ENCODE assay signal across 7 cellular contexts in the genomic region with DNA sequence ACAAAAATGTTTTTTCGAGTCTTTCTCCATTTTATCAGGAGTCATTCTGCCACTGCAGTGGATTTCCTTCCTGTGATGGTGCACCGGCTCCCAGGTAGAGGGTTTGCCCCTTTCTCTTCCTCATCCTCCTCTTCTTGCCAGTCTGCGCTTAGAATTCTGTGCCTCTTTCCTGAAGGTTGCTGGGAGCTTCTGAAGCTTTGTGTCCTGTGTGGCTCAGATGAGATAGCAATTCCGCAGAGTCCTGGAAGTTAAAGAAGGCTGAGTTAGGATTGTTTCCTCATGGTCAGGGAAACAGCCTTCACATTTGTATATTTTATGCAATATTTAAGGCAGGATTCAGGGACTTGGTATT. TPM values are rescaled to one million over a fixed set of nuclear protein-coding genes. Genes with fewer than 3 reads are reported as not detected.
DNase-seq lines count a peak whose midpoint lies in the region; ATAC-seq, FAIRE-seq and TF ChIP-seq lines count a peak whose summit lies in the region.

No MANE protein-coding gene starts in this region.

- no peak overlapping the region for H4K91ac ChIP-seq in mesenchymal stem cell (ENCODE audit: low read length)

- no peak overlapping the region for H2BK5ac ChIP-seq in mesenchymal stem cell (ENCODE audit: low read depth, low read length, poor library complexity, severe bottlenecking)

- H2BK120ac ChIP-seq in mesenchymal stem cell (ENCODE audit: low read depth, low read length): no peak overlapping the region

- no peak overlapping the region for H3K14ac ChIP-seq in mesenchymal stem cell (ENCODE audit: low read length in 2 of 2)

- peak overlapping the region; percentile 88 for H3K9ac ChIP-seq in mesenchymal stem cell (ENCODE audit: low read length)

- H4K20me1 ChIP-seq in PC-9 (ENCODE audit: insufficient read depth): no peaks in the 10 kb centered on the region

- H3K4me1 ChIP-seq in PC-9 (replicated peaks; ENCODE audit: insufficient read depth): peaks cover 16% of the 10 kb centered on the region
- H3K4me1 ChIP-seq in mesenchymal stem cell (ENCODE audit: control insufficient read depth, insufficient read depth, low read depth, low read length): peaks cover 3% of the 10 kb centered on the region
- H3K4me1 ChIP-seq in thoracic aorta (ENCODE audit: control insufficient read depth in 1 of 2, low read depth in 2 of 2): peaks cover 10 to 12% of the 10 kb centered on the region in 2 donors

- no peak overlapping the region for H3K27ac ChIP-seq in PC-9
- no peak overlapping the region for H3K27ac ChIP-seq in mesenchymal stem cell (ENCODE audit: low read length, poor library complexity, severe bottlenecking)
- no peak overlapping the region for H3K27ac ChIP-seq in thoracic aorta

- H4K8ac ChIP-seq in mesenchymal stem cell (ENCODE audit: low read length): no peak overlapping the region

- H3K79me2 ChIP-seq in PC-9 (ENCODE audit: low read depth): no peaks in the 10 kb centered on the region

- 54% methylated on average over 2 of the region's 4 CpGs for WGBS in mesenchymal stem cell

- CTCF ChIA-PET in PC-9 (lab: Charles Lee): interaction anchor here (0.8 to 1.3 kb wide), 3 partner anchors 12 to 62 kb away, joined by 5 to 6 read pairs (median 5); partner anchors contain the start of gene IL18

- H3F3A ChIP-seq in PC-9 (ENCODE audit: insufficient read depth, low read depth): peaks cover 9% of the 10 kb centered on the region

- H3K9me3 ChIP-seq in PC-9 (ENCODE audit: insufficient read depth, low read depth) (no peaks in the 10 kb centered on the region), mesenchymal stem cell (ENCODE audit: control insufficient read depth, low read length) (no peaks in the 10 kb centered on the region), thoracic aorta (no peaks in the 10 kb centered on the region)

- H3K4me3 ChIP-seq in PC-9 (peak overlapping the region; percentile 47; the same call in 1 of the 2 replicates), choroid plexus epithelial cell (ENCODE audit: low read depth, low read length) (peak overlapping the region; percentile 43), mesenchymal stem cell (ENCODE audit: insufficient read depth in 1 of 2, low read depth in 1 of 2, low read length in 2 of 2) (peak overlapping the region in 1 of 2 experiments; percentile 69), thoracic aorta (peak overlapping the region; percentile 55)

- H3K36me3 ChIP-seq in PC-9 (ENCODE audit: low read depth): no peaks in the 10 kb centered on the region
- H3K36me3 ChIP-seq in mesenchymal stem cell (ENCODE audit: control insufficient read depth in 1 of 2, insufficient read depth in 2 of 2, low read depth in 1 of 2, low read length in 2 of 2): no peaks in the 10 kb centered on the region
- H3K36me3 ChIP-seq in thoracic aorta: no peaks in the 10 kb centered on the region

- intact Hi-C loops in PC-9 (cut with micrococcal nuclease; ENCODE audit: unreplicated experiment): loop anchor here (1.0 kb wide), 1 partner anchor 62 kb away; no protein-coding TSS in a partner anchor

- no peak overlapping the region for H3K23ac ChIP-seq in mesenchymal stem cell (ENCODE audit: low read length in 2 of 2)

- no peaks in the 10 kb centered on the region for H3K9me2 ChIP-seq in PC-9 (ENCODE audit: insufficient read depth)

- no peaks in the 10 kb centered on the region for H3K79me1 ChIP-seq in mesenchymal stem cell (replicated peaks; ENCODE audit: low read length, poor library complexity, severe bottlenecking)

- no peak for TF ChIP-seq CTCF in PC-9 (conservative IDR thresholded peaks at IDR 0.05)
- no peak for TF ChIP-seq CTCF in choroid plexus epithelial cell (conservative IDR thresholded peaks at IDR 0.05; ENCODE audit: low read depth, low read length)
- no peak for TF ChIP-seq CTCF in thoracic aorta (IDR thresholded peaks at IDR 0.05)
- no peak for TF ChIP-seq CTCF in D721Med (IDR thresholded peaks at IDR 0.05; ENCODE audit: insufficient read depth, missing control alignments)

- TSS peak; percentile 31 for BruUV-seq in PC-9 (replicated peaks; lab: Mats Ljungman, UMichigan)

- H3K4me2 ChIP-seq in PC-9 (peak overlapping the region; percentile 66), mesenchymal stem cell (ENCODE audit: low read length, poor library complexity, severe bottlenecking) (peak overlapping the region; percentile 74)

- H2AFZ ChIP-seq in PC-9: peak overlapping the region; percentile 67
- H2AFZ ChIP-seq in mesenchymal stem cell (ENCODE audit: low read depth, low read length): no peak overlapping the region

- POLR2A ChIA-PET in PC-9 (lab: Charles Lee; ENCODE audit: unreplicated experiment): interaction anchor here (0.6 kb wide), 1 partner anchor 329 kb away, joined by 4 read pairs; no protein-coding TSS in a partner anchor

- H3K4ac ChIP-seq in mesenchymal stem cell (ENCODE audit: low read depth in 1 of 2, low read length in 2 of 2): no peak overlapping the region

- ATAC-seq in thoracic aorta (ENCODE audit: insufficient number of reproducible peaks, low FRiP score, low read depth): no peak

- H3K18ac ChIP-seq in mesenchymal stem cell (ENCODE audit: low read depth in 1 of 2, low read length in 2 of 2): no peak overlapping the region

- H2AK5ac ChIP-seq in mesenchymal stem cell (ENCODE audit: low read length, severe bottlenecking): no peak overlapping the region

- H3K27me3 ChIP-seq in PC-9 (ENCODE audit: insufficient read depth, low read depth): no peaks in the 10 kb centered on the region
- peaks cover 0 to 3% of the 10 kb centered on the region in 2 experiments for H3K27me3 ChIP-seq in mesenchymal stem cell (ENCODE audit: control insufficient read depth in 1 of 2, insufficient read depth in 1 of 2, low read length in 2 of 2)
- H3K27me3 ChIP-seq in thoracic aorta (replicated peaks; ENCODE audit: insufficient read depth): no peaks in the 10 kb centered on the region

- FAIRE-seq in D721Med (lab: Jason Lieb, UNC): no peak

- no peak overlapping the region for H2BK12ac ChIP-seq in mesenchymal stem cell (ENCODE audit: low read length in 2 of 2)

- no peak for DNase-seq in PC-9
- no peak for DNase-seq in choroid plexus epithelial cell (ENCODE audit: low read depth)
- no peak for DNase-seq in mesenchymal stem cell
- no peak for DNase-seq in thoracic aorta (ENCODE audit: low spot score)
- no peak for DNase-seq in D721Med (ENCODE audit: insufficient read length, low spot score)
- DNase-seq in NCI-H2171 treated with DMSO at 0.1 percent for 48 hours (lab: John Stamatoyannopoulos, UW): no peak
- DNase-seq in kidney glomerular epithelial cell (lab: John Stamatoyannopoulos, UW): no peak

- no peak overlapping the region for H2BK15ac ChIP-seq in mesenchymal stem cell (ENCODE audit: low read depth, poor library complexity, severe bottlenecking)

RNA-seq across cellular contexts. Expression of gene BCO2, which starts 0.3 kb away (rescaled TPM):
- 3.0 and 3.3 TPM in 2 replicates for total RNA-seq in PC-9 (2021)
- polyA plus RNA-seq in mesenchymal stem cell (2013, experiment 1 of 2): 5.3 TPM
- polyA plus RNA-seq in mesenchymal stem cell (2013, experiment 2 of 2): 4.9 TPM
- total RNA-seq in thoracic aorta: 10 to 100 TPM in 1 of 2 donors, 1 to 10 TPM in 1; 7.2 to 26.6 TPM

RNA-seq across cellular contexts. Expression of gene TEX12, which starts 8.4 kb away (rescaled TPM):
- total RNA-seq in PC-9 (2021) (not detected in 2 replicates), thoracic aorta (1 to 10 TPM in 1 of 2 donors, under 1 TPM in 1; 0.54 to 1.4 TPM)
- not detected for polyA plus RNA-seq in mesenchymal stem cell (2013, experiment 1 of 2)
- 0.07 TPM for polyA plus RNA-seq in mesenchymal stem cell (2013, experiment 2 of 2)

RNA-seq across cellular contexts. Expression of gene IL18, which starts 11.7 kb away (rescaled TPM):
- 42.8 and 59.1 TPM in 2 replicates for total RNA-seq in PC-9 (2021)
- polyA plus RNA-seq in mesenchymal stem cell (2013, experiment 1 of 2): 32.6 TPM
- polyA plus RNA-seq in mesenchymal stem cell (2013, experiment 2 of 2): 32.9 TPM
- 10 to 100 TPM; 12.3 to 12.7 TPM for total RNA-seq in thoracic aorta

RNA-seq across cellular contexts. Expression of gene PTS, which starts 50.7 kb away (rescaled TPM):
- total RNA-seq in PC-9 (2021) (37.6 and 43.0 TPM in 2 replicates), thoracic aorta (10 to 100 TPM; 22.1 to 27.3 TPM)
- polyA plus RNA-seq in mesenchymal stem cell (2013, experiment 1 of 2): 76.4 TPM
- polyA plus RNA-seq in mesenchymal stem cell (2013, experiment 2 of 2): 83.4 TPM
